In the genomic region with DNA sequence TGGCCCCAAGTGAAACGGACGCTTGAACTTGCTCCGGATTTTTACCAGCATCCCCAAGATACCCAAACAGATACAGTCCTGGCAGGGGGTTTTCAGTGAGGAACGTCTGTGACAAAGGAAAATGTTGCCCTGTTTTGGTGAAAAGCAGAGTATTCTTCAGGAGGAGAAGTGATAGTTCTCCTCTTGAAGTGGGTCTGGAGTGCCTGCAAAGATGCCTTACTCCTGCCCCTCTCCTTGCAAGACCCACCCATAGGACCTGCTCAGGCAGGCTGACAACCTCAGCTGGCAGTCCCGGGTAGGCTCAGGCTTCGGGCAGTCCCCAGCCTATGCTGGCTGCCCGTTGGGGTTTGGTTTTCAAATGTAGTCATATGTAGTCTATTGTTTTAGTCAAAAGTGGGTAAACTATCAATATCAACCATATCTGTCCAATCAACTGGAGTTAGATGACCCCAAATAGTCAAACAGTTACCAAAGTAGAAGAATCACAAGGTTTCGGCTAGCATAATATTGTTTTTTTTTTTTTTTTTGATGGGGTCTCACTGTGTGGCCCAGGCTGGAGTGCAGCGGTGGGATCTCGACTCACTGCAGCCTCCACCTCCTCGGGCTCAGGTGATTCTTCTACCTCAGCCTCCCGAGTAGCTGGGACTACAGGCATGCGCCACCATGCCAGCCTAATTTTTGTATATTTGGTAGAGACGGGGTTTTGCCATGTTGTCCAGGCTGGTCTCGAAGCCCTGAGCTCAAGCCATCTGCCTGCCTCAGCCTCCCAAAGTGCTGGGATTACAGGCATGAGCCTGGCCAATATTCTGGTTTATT, we compare ENCODE assay signal across 8 cellular contexts. TPM values are rescaled to one million over a fixed set of nuclear protein-coding genes. Genes with fewer than 3 reads are reported as not detected.
DNase-seq lines count a peak whose midpoint lies in the region; ATAC-seq and TF ChIP-seq lines count a peak whose summit lies in the region.

No MANE protein-coding gene starts in this region.

- no peaks in the 10 kb centered on the region for H3K9me3 ChIP-seq in CD8-positive, alpha-beta T cell (ENCODE audit: low read length)
- H3K9me3 ChIP-seq in MM.1S (replicated peaks; ENCODE audit: insufficient read depth, low read length) (no peaks in the 10 kb centered on the region), adipocyte (ENCODE audit: control insufficient read depth, low read length) (no peaks in the 10 kb centered on the region), right lobe of liver (no peaks in the 10 kb centered on the region)

- H3K27ac ChIP-seq in CD8-positive, alpha-beta T cell (ENCODE audit: low read depth, low read length) = no peak overlapping the region
- H3K27ac ChIP-seq in MM.1S (ENCODE audit: low read length) = peak overlapping the region; percentile 0; the same call in 1 of the 2 replicates
- H3K27ac ChIP-seq in right lobe of liver = peak overlapping the region in 2 of 3 donors; percentile 91 to 95

- peak overlapping the region; percentile 56 for H3K4me3 ChIP-seq in CD8-positive, alpha-beta T cell (ENCODE audit: low read depth, low read length)
- H3K4me3 ChIP-seq in MM.1S (ENCODE audit: low read length) (peak overlapping the region; percentile 71), adipocyte (ENCODE audit: low read length) (peak overlapping the region; percentile 98), right lobe of liver (peak overlapping the region in 1 of 3 donors; percentile 99)

- H3K4me2 ChIP-seq in MM.1S (ENCODE audit: low read depth, low read length) = peak overlapping the region; percentile 95

- peaks cover 11% of the 10 kb centered on the region for H3F3A ChIP-seq in MM.1S (ENCODE audit: insufficient read depth, low read length)

- H3K36me3 Mint-ChIP-seq in CD8-positive, alpha-beta T cell = peaks cover 36% of the 10 kb centered on the region
- no peaks in the 10 kb centered on the region for H3K36me3 Mint-ChIP-seq in type B pancreatic cell

- H3K27ac Mint-ChIP-seq in CD8-positive, alpha-beta T cell = peak overlapping the region; percentile 79
- H3K27ac Mint-ChIP-seq in type B pancreatic cell = peak overlapping the region; percentile 90

- no peaks in the 10 kb centered on the region for H3K27me3 ChIP-seq in CD8-positive, alpha-beta T cell (ENCODE audit: insufficient read depth, low read length)
- H3K27me3 ChIP-seq in MM.1S (replicated peaks; ENCODE audit: insufficient read depth, low read length) (no peaks in the 10 kb centered on the region), adipocyte (replicated peaks; ENCODE audit: control insufficient read depth, insufficient read depth, low read length) (no peaks in the 10 kb centered on the region), right lobe of liver (no peaks in the 10 kb centered on the region)

- H3K36me3 ChIP-seq in CD8-positive, alpha-beta T cell (ENCODE audit: insufficient read depth, low read length) = peaks cover 8% of the 10 kb centered on the region
- H3K36me3 ChIP-seq in MM.1S (replicated peaks; ENCODE audit: insufficient read depth, low read length) = no peaks in the 10 kb centered on the region
- H3K36me3 ChIP-seq in adipocyte (ENCODE audit: control insufficient read depth, insufficient read depth, low read length, severe bottlenecking) = no peaks in the 10 kb centered on the region
- no peaks in the 10 kb centered on the region for H3K36me3 ChIP-seq in right lobe of liver

- H3K9me3 Mint-ChIP-seq in CD8-positive, alpha-beta T cell = no peaks in the 10 kb centered on the region
- H3K9me3 Mint-ChIP-seq in type B pancreatic cell = no peaks in the 10 kb centered on the region

- ATAC-seq in CD8-positive, alpha-beta T cell = no peak
- ATAC-seq in right lobe of liver = no peak
- no peak for ATAC-seq in GM18519 (IDR thresholded peaks at IDR 0.05; ENCODE audit: low FRiP score, unreplicated experiment)
- no peak for ATAC-seq in HG02642 (IDR thresholded peaks at IDR 0.05; ENCODE audit: poor library complexity, unreplicated experiment)

- POLR2A ChIA-PET in CD8-positive, alpha-beta T cell (lab: Charles Lee) = interaction anchor here (0.7 to 3.4 kb wide), 3 partner anchors 12 to 17 kb away, joined by 3 to 15 read pairs (median 3); a partner anchor contains a TSS

- intact Hi-C loops in CD8-positive, alpha-beta T cell (cut with DNase I, micrococcal nuclease) = loop anchor here in 1 of 2 experiments (10.0 kb wide), 1 partner anchor 739 kb away; a partner anchor contains a TSS
- intact Hi-C loops in right lobe of liver (cut with DNase I) = loop anchor here in 1 of 2 donors (10.0 kb wide), 1 partner anchor 251 kb away; no protein-coding TSS in a partner anchor

- H3K4me1 Mint-ChIP-seq in CD8-positive, alpha-beta T cell (ENCODE audit: low read depth) = peaks cover 35% of the 10 kb centered on the region
- H3K4me1 Mint-ChIP-seq in type B pancreatic cell (ENCODE audit: unreplicated experiment) = peaks cover 21% of the 10 kb centered on the region

- peaks cover 36% of the 10 kb centered on the region for H3K79me2 ChIP-seq in MM.1S (ENCODE audit: low read length)

- TF ChIP-seq CTCF in CD8-positive, alpha-beta T cell (IDR thresholded peaks at IDR 0.05) = no peak
- TF ChIP-seq CTCF in MM.1S (IDR thresholded peaks at IDR 0.05; ENCODE audit: low read length) = no peak
- no peak for TF ChIP-seq CTCF in right lobe of liver (IDR thresholded peaks at IDR 0.05)
- TF ChIP-seq CTCF in type B pancreatic cell (conservative IDR thresholded peaks at IDR 0.05) = no peak

- H3K4me1 ChIP-seq in CD8-positive, alpha-beta T cell (ENCODE audit: insufficient read depth, low read length) = peaks cover 22% of the 10 kb centered on the region
- H3K4me1 ChIP-seq in MM.1S (ENCODE audit: low read length) (peaks cover 7% of the 10 kb centered on the region), adipocyte (ENCODE audit: control insufficient read depth, insufficient read depth, low read length) (peaks cover 16% of the 10 kb centered on the region), right lobe of liver (peaks cover 0 to 19% (median 6%) of the 10 kb centered on the region in 4 donors)

- peak overlapping the region; percentile 61; the same call in 1 of the 2 replicates for H3K9ac ChIP-seq in MM.1S (ENCODE audit: low read length)
- peak overlapping the region; percentile 96 for H3K9ac ChIP-seq in adipocyte (ENCODE audit: low read length)

- no peaks in the 10 kb centered on the region for H3K9me2 ChIP-seq in MM.1S (replicated peaks; ENCODE audit: insufficient read depth, low read length)

- 19% methylated on average over 5 of the region's 15 CpGs for WGBS in right lobe of liver (ENCODE audit: insufficient coverage, low coverage, low lambda C conversion rate, missing lambda C conversion rate)

- peak overlapping the region; percentile 80 for H3K4me3 Mint-ChIP-seq in CD8-positive, alpha-beta T cell
- H3K4me3 Mint-ChIP-seq in type B pancreatic cell = peak overlapping the region; percentile 90

- peak in 2 of 7 experiments; percentile 22 to 25 for DNase-seq in CD8-positive, alpha-beta T cell
- DNase-seq in MM.1S (peak; percentile 46), adipocyte (ENCODE audit: low read depth) (peak; percentile 29), right lobe of liver (no peak), type B pancreatic cell (ENCODE audit: extremely low spot score, unreplicated experiment) (no peak), NCI-H1092 (lab: John Stamatoyannopoulos, UW) (no peak)

- H2AFZ ChIP-seq in MM.1S (ENCODE audit: low read length) = peak overlapping the region; percentile 91

- no peak for TF ChIP-seq POLR2A in right lobe of liver (IDR thresholded peaks at IDR 0.05)

- no peaks in the 10 kb centered on the region for H3K27me3 Mint-ChIP-seq in CD8-positive, alpha-beta T cell (ENCODE audit: low read depth)
- peaks cover 3% of the 10 kb centered on the region for H3K27me3 Mint-ChIP-seq in type B pancreatic cell

- H4K20me1 ChIP-seq in MM.1S (ENCODE audit: insufficient read depth, low read length) = 0 out of 2 replicates have a peak, but pooled peaks cover 8% of the 10 kb centered on the region

- CTCF ChIA-PET in CD8-positive, alpha-beta T cell (lab: Charles Lee) = interaction anchor here (1.2 to 2.5 kb wide), 4 partner anchors 9 to 15 kb away, joined by 3 to 12 read pairs (median 4); a partner anchor contains a TSS

RNA-seq across cellular contexts. Expression of a gene that starts 1.0 kb away (rescaled TPM):
- 10 to 100 TPM; 58.4 to 64.2 TPM for total RNA-seq in CD8-positive, alpha-beta T cell
- total RNA-seq in right lobe of liver (10 to 100 TPM; 23.1 to 57.7 (median 36.1) TPM), type B pancreatic cell (ENCODE audit: low replicate concordance) (58.6 and 69.1 TPM in 2 replicates)

RNA-seq across cellular contexts. Expression of a gene that starts 14.9 kb away (rescaled TPM):
- total RNA-seq in CD8-positive, alpha-beta T cell = 100 to 1,000 TPM; 106 to 108 TPM
- 1 to 10 TPM in 2 of 6 experiments, under 1 TPM in 4; 0.18 to 5.1 (median 0.73) TPM for total RNA-seq in right lobe of liver
- total RNA-seq in type B pancreatic cell (ENCODE audit: low replicate concordance) = 0.29 TPM in 1 of 2 replicates, not detected in the other

RNA-seq across cellular contexts. Expression of a gene that starts 22.8 kb away (rescaled TPM):
- not detected for total RNA-seq in CD8-positive, alpha-beta T cell
- total RNA-seq in right lobe of liver (under 1 TPM in 4 of 6 experiments, not detected in 2; 0.12 to 0.49 (median 0.12) TPM), type B pancreatic cell (ENCODE audit: low replicate concordance) (0.12 and 0.24 TPM in 2 replicates)

RNA-seq across cellular contexts. Expression of a gene that starts 48.1 kb away (rescaled TPM):
- total RNA-seq in CD8-positive, alpha-beta T cell = 1 to 10 TPM; 1.7 to 1.9 TPM
- total RNA-seq in right lobe of liver (1 to 10 TPM in 3 of 6 experiments, under 1 TPM in 3; 0.17 to 2.0 (median 1.0) TPM), type B pancreatic cell (ENCODE audit: low replicate concordance) (2.8 and 6.9 TPM in 2 replicates)

Comparison
In these comparisons a context has a peak if more than half of its experiments do, and no peak if none do; other contexts are left out.
1. DNase-seq: peak in MM.1S (single experiment) and adipocyte (single experiment); none in right lobe of liver (0 of 3), type B pancreatic cell (single experiment) and NCI-H1092 (single experiment).
2. RNA of a gene that starts 14.9 kb away (total RNA-seq): 106 to 108 TPM in CD8-positive, alpha-beta T cell; 0.18 to 5.1 TPM in right lobe of liver and 0.29 TPM in type B pancreatic cell; every median in the first group is over 10 times any median in the second.